Comparison of ENCODE assay signal across 9 cellular contexts in genomic region chr3:47850062-47850802, GRCh38. TPM values are rescaled to one million over a fixed set of nuclear protein-coding genes. Genes with fewer than 3 reads are reported as not detected.
DNase-seq lines count a peak whose midpoint lies in the region; ATAC-seq, FAIRE-seq and TF ChIP-seq lines count a peak whose summit lies in the region.
"Had no signal": no experiment of that assay in that cellular context is flagged by ENCODE, and none has a peak within 500 bp of the region (broad histone marks: within the 10 kb centered on the region; RNA-seq: fewer than 3 reads in every experiment).

No MANE protein-coding gene starts in this region.

- no peaks in the 10 kb centered on the region for H3K4me1 Mint-ChIP-seq in naive thymus-derived CD8-positive, alpha-beta T cell

- DNase-seq in D721Med (ENCODE audit: insufficient read length, low spot score) = no peak
- no peak for DNase-seq in bronchial epithelial cell (ENCODE audit: low read depth)
- no peak for DNase-seq in naive thymus-derived CD8-positive, alpha-beta T cell
- DNase-seq in stimulated activated CD4-positive, alpha-beta T cell treated with anti-CD3 and anti-CD28 coated beads, Interleukin-1b, Interleukin-23, amount 100 ng/mL, for 48 hours = no peak
- DNase-seq: NCI-H1694 had no signal

- H3K36me3 Mint-ChIP-seq in naive thymus-derived CD8-positive, alpha-beta T cell = peaks cover 0 to 45% (median 0%) of the 10 kb centered on the region in 3 donors

- peaks cover 41% of the 10 kb centered on the region for H3K36me3 ChIP-seq in bronchial epithelial cell (ENCODE audit: control insufficient read depth, insufficient read depth, low read length)

- no peaks in the 10 kb centered on the region for H3K27me3 Mint-ChIP-seq in naive thymus-derived CD8-positive, alpha-beta T cell

- peak; percentile 46 to 59 for ATAC-seq in naive thymus-derived CD8-positive, alpha-beta T cell
- ATAC-seq in HG02763 (IDR thresholded peaks at IDR 0.05; ENCODE audit: unreplicated experiment) (no peak), GM18858 (IDR thresholded peaks at IDR 0.05; ENCODE audit: unreplicated experiment) (no peak), HG03439 (IDR thresholded peaks at IDR 0.05; ENCODE audit: unreplicated experiment) (no peak)

- H3K4me3 ChIP-seq in bronchial epithelial cell (ENCODE audit: low read depth, low read length) = no peak overlapping the region

- peak overlapping the region in 8 of 10 donors; percentile 41 to 85 (median 70) for H3K27ac Mint-ChIP-seq in naive thymus-derived CD8-positive, alpha-beta T cell

- no peaks in the 10 kb centered on the region for H3K9me3 Mint-ChIP-seq in naive thymus-derived CD8-positive, alpha-beta T cell

- POLR2A ChIA-PET in naive thymus-derived CD8-positive, alpha-beta T cell (lab: Charles Lee) = interaction anchor here (0.8 kb wide), 1 partner anchor 25 kb away, joined by 3 read pairs; no protein-coding TSS in a partner anchor

- H3K27me3 ChIP-seq in bronchial epithelial cell (ENCODE audit: control insufficient read depth, insufficient read depth, low read length) = no peaks in the 10 kb centered on the region

- no peak for FAIRE-seq in D721Med (lab: Jason Lieb, UNC)
- FAIRE-seq in bronchial epithelial cell (lab: Jason Lieb, UNC) = no peak

- no peak overlapping the region for H3K4me3 Mint-ChIP-seq in naive thymus-derived CD8-positive, alpha-beta T cell

- TF ChIP-seq CTCF in D721Med (IDR thresholded peaks at IDR 0.05; ENCODE audit: insufficient read depth, missing control alignments) = peak; percentile 27
- peak; percentile 49; the same call in 1 of the 2 replicates for TF ChIP-seq CTCF in LNCAP (IDR thresholded peaks at IDR 0.05)
- TF ChIP-seq CTCF in bronchial epithelial cell (IDR thresholded peaks at IDR 0.05; ENCODE audit: insufficient read depth, low read length, severe bottlenecking) = peak; percentile 33

RNA-seq across cellular contexts. Expression of gene DHX30, which starts 47.3 kb away (rescaled TPM):
- 53.2 and 57.2 TPM in 2 replicates for total RNA-seq in bronchial epithelial cell
- total RNA-seq in naive thymus-derived CD8-positive, alpha-beta T cell = 10 to 100 TPM; 90.2 to 95.5 TPM
- 10 to 100 TPM; 23.5 to 43.6 (median 28.5) TPM for polyA plus RNA-seq in naive thymus-derived CD8-positive, alpha-beta T cell

Comparison
In these comparisons a context has a peak if more than half of its experiments do, and no peak if none do; other contexts are left out.
1. ATAC-seq: peak in naive thymus-derived CD8-positive, alpha-beta T cell (2 of 2); none in HG02763 (single experiment), GM18858 (single experiment) and HG03439 (single experiment).
2. Peak in every context shown above with its lines, with median percentiles within 50 percentile points of each other: CTCF ChIP-seq.